ENCODE assay signal across 8 cellular contexts in genomic region chr19:13718733-13719132, GRCh38. TPM values are rescaled to one million over a fixed set of nuclear protein-coding genes. Genes with fewer than 3 reads are reported as not detected.
DNase-seq lines count a peak whose midpoint lies in the region; ATAC-seq and TF ChIP-seq lines count a peak whose summit lies in the region.

No MANE protein-coding gene starts in this region.

- no peak overlapping the region for H2AFZ ChIP-seq in fibroblast of lung (ENCODE audit: low read length)

- H4K20me1 ChIP-seq in fibroblast of lung (ENCODE audit: control insufficient read depth, extremely low read depth, insufficient read depth, low read length) = no peaks in the 10 kb centered on the region

- H3K27ac ChIP-seq in fibroblast of lung (ENCODE audit: insufficient read depth, low read length) = no peak overlapping the region

- ATAC-seq in HG03095 (IDR thresholded peaks at IDR 0.05; ENCODE audit: unreplicated experiment) (no peak), GM21723 (IDR thresholded peaks at IDR 0.05; ENCODE audit: unreplicated experiment) (no peak)

- no peaks in the 10 kb centered on the region for H3K4me1 ChIP-seq in fibroblast of lung (ENCODE audit: control insufficient read depth, extremely low read depth, insufficient read depth, low read length)

- H3K4me2 ChIP-seq in fibroblast of lung (ENCODE audit: extremely low read depth, insufficient read depth, low read length) = no peak overlapping the region

- no peaks in the 10 kb centered on the region for H3K27me3 ChIP-seq in MG63
- no peaks in the 10 kb centered on the region for H3K27me3 ChIP-seq in fibroblast of lung (ENCODE audit: control insufficient read depth, insufficient read depth, low read length)

- no peaks in the 10 kb centered on the region for H3K36me3 ChIP-seq in MG63
- no peaks in the 10 kb centered on the region for H3K36me3 ChIP-seq in fibroblast of lung (ENCODE audit: control insufficient read depth, insufficient read depth, low read length)

- H3K4me3 ChIP-seq in MG63 (no peak overlapping the region), fibroblast of lung (replicated peaks in 1 of 4; ENCODE audit: control extremely low read depth in 1 of 4, insufficient read depth in 1 of 4, low read depth in 3 of 4, low read length in 4 of 4) (no peak overlapping the region)

- no peak overlapping the region for H3K9ac ChIP-seq in fibroblast of lung (ENCODE audit: insufficient read depth, low read length)

- no peaks in the 10 kb centered on the region for H3K79me2 ChIP-seq in fibroblast of lung (ENCODE audit: control insufficient read depth, insufficient read depth, low read length)

- DNase-seq in AG08396 (ENCODE audit: low spot score) (peak; percentile 79), MG63 (peak; percentile 91), RPMI7951 (ENCODE audit: low read depth) (peak; percentile 89), fibroblast of lung (ENCODE audit: low read depth in 2 of 2) (peak; percentile 68 to 83), retina (peak; percentile 49), NOMO-1 (lab: John Stamatoyannopoulos, UW; ENCODE audit: unreplicated experiment in 2 of 2) (no peak)

- TF ChIP-seq CTCF in fibroblast of lung (conservative IDR thresholded peaks at IDR 0.05 in 1 of 2, IDR thresholded peaks at IDR 0.05 in 1 of 2; ENCODE audit: low read depth in 1 of 2, low read length in 2 of 2) = peak; percentile 46 to 51

- H3K9me3 ChIP-seq in MG63 = peaks cover 21% of the 10 kb centered on the region
- no peaks in the 10 kb centered on the region for H3K9me3 ChIP-seq in fibroblast of lung (ENCODE audit: control insufficient read depth, insufficient read depth, low read depth, low read length)

RNA-seq across cellular contexts. Expression of gene MRI1, which starts 45.6 kb away (rescaled TPM):
- 27.8 and 37.2 TPM in 2 replicates for total RNA-seq in MG63 (2014; rRNA removed; shearing (Covaris generic); ENCODE audit: low replicate concordance)
- total RNA-seq in RPMI7951 (2014; rRNA removed; shearing (Covaris generic)) = 24.9 and 52.5 TPM in 2 replicates
- total RNA-seq in fibroblast of lung = 17.7 and 20.3 TPM in 2 replicates
- 5.2 and 17.1 TPM in 2 replicates for polyA plus RNA-seq in fibroblast of lung
- 6.2 and 17.7 TPM in 2 replicates for polyA plus RNA-seq in fibroblast of lung (2012)
- polyA minus RNA-seq in fibroblast of lung (ENCODE audit: low replicate concordance) = 7.2 and 26.5 TPM in 2 replicates

RNA-seq across cellular contexts. Expression of gene C19orf53, which starts 55.5 kb away (rescaled TPM):
- total RNA-seq in MG63 (2014; rRNA removed; shearing (Covaris generic); ENCODE audit: low replicate concordance) = 70.3 and 247 TPM in 2 replicates
- 213 and 223 TPM in 2 replicates for total RNA-seq in RPMI7951 (2014; rRNA removed; shearing (Covaris generic))
- 50.1 and 58.8 TPM in 2 replicates for total RNA-seq in fibroblast of lung
- polyA plus RNA-seq in fibroblast of lung = 146 and 206 TPM in 2 replicates
- polyA plus RNA-seq in fibroblast of lung (2012) = 292 and 381 TPM in 2 replicates
- 139 and 187 TPM in 2 replicates for polyA minus RNA-seq in fibroblast of lung (ENCODE audit: low replicate concordance)

Comparison
In these comparisons a context has a peak if more than half of its experiments do, and no peak if none do; other contexts are left out.
1. DNase-seq: peak in AG08396 (single experiment), MG63 (single experiment), RPMI7951 (single experiment), fibroblast of lung (2 of 2) and retina (single experiment); none in NOMO-1 (0 of 2).